In the genomic region with DNA sequence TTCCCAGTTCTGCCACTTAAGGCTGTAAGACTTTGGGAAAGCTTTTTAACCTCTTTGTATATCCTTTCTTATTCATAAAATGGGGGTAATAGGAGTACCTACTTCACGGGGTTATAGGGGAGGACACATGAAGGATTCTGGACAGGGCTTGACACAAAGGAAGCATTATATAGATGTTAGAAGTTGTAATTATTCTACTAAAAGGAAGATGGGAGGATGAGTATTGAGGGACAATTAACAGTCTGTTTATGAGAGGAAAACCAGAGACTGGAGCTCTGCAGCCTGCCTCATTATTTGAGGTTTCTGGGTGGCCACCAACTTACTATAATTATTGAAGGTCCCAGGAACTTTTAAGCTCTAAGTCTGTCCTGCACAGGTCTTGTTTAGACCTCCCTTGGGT, we compare ENCODE assay signal across 22 cellular contexts. TPM values are rescaled to one million over a fixed set of nuclear protein-coding genes. Genes with fewer than 3 reads are reported as not detected.
"Had no signal": no experiment of that assay in that cellular context is flagged by ENCODE, and none has a peak within 500 bp of the region (broad histone marks: within the 10 kb centered on the region; RNA-seq: fewer than 3 reads in every experiment).

No MANE protein-coding gene starts in this region.

- H3K27ac ChIP-seq: colonic mucosa, esophagus muscularis mucosa, foreskin keratinocyte, gastrocnemius medialis, heart right ventricle, left lung, lower lobe of right lung had no signal

- DNase-seq: colonic mucosa; cortex of kidney; effector CD8-positive, alpha-beta T cell; effector memory CD8-positive, alpha-beta T cell; endodermal cell; foreskin keratinocyte; gastrocnemius medialis; glutamatergic neuron; head of caudate nucleus; heart right ventricle; hippocampal formation; left cardiac atrium; left lung; left ventricle myocardium superior; lower lobe of right lung; mesenchymal stem cell; mucosa of descending colon; naive B cell had no signal

- H3K27me3 Mint-ChIP-seq: dendritic cell treated with granulocyte-macrophage colony-stimulating factor and Interleukin-4, amounts not matched to agents 40 ng/mL and 50 ng/mL, for 4 days; effector memory CD8-positive, alpha-beta T cell; naive B cell had no signal

- H3K4me1 ChIP-seq: colonic mucosa, foreskin keratinocyte had no signal

- H3K4me3 Mint-ChIP-seq: dendritic cell treated with granulocyte-macrophage colony-stimulating factor and Interleukin-4, amounts not matched to agents 40 ng/mL and 50 ng/mL, for 4 days; effector memory CD8-positive, alpha-beta T cell; endodermal cell; mesothelial cell of epicardium; naive B cell had no signal

- H3K4me3 ChIP-seq: colonic mucosa, esophagus muscularis mucosa, gastrocnemius medialis, heart right ventricle, left lung, lower lobe of right lung, mucosa of descending colon had no signal

- H3K27me3 ChIP-seq: colonic mucosa, esophagus muscularis mucosa, gastrocnemius medialis, heart right ventricle, left lung had no signal

- H3K9me3 ChIP-seq: colonic mucosa, esophagus muscularis mucosa, gastrocnemius medialis, heart right ventricle, left lung, lower lobe of right lung, mucosa of descending colon had no signal

- H3K27ac Mint-ChIP-seq: dendritic cell treated with granulocyte-macrophage colony-stimulating factor and Interleukin-4, amounts not matched to agents 40 ng/mL and 50 ng/mL, for 4 days; endodermal cell; mesothelial cell of epicardium had no signal

- H3K36me3 ChIP-seq: colonic mucosa, esophagus muscularis mucosa, gastrocnemius medialis, heart right ventricle, left lung, lower lobe of right lung had no signal

- H3K36me3 Mint-ChIP-seq: mesothelial cell of epicardium had no signal

- H3K9me3 Mint-ChIP-seq: effector memory CD8-positive, alpha-beta T cell; endodermal cell; mesothelial cell of epicardium had no signal

- ATAC-seq: effector memory CD8-positive, alpha-beta T cell; foreskin keratinocyte; gastrocnemius medialis; heart right ventricle; left cardiac atrium; left lung; left ventricle myocardium superior; lower lobe of right lung; mucosa of descending colon had no signal

RNA-seq across cellular contexts. Expression of a gene that starts 34.0 kb away (rescaled TPM):
- total RNA-seq: foreskin keratinocyte had no signal
- polyA plus RNA-seq: keratinocyte had no signal
